ENCODE assay signal across 15 cellular contexts in genomic region chr17:30952645-30953393, GRCh38. TPM values are rescaled to one million over a fixed set of nuclear protein-coding genes. Genes with fewer than 3 reads are reported as not detected.
DNase-seq lines count a peak whose midpoint lies in the region; ATAC-seq and TF ChIP-seq lines count a peak whose summit lies in the region.
"Had no signal": no experiment of that assay in that cellular context is flagged by ENCODE, and none has a peak within 500 bp of the region (broad histone marks: within the 10 kb centered on the region; RNA-seq: fewer than 3 reads in every experiment).

No MANE protein-coding gene starts in this region.

- H3K27me3 Mint-ChIP-seq in stimulated activated naive CD8-positive, alpha-beta T cell treated with anti-CD3 and anti-CD28 coated beads, Interleukin-15, Interleukin-2, amounts not matched to agents 100 ng/mL and 50 ng/mL, for 24 hours, result no peaks in the 10 kb centered on the region

- H3K4me3 Mint-ChIP-seq in stimulated activated naive CD8-positive, alpha-beta T cell treated with anti-CD3 and anti-CD28 coated beads, Interleukin-15, Interleukin-2, amounts not matched to agents 100 ng/mL and 50 ng/mL, for 24 hours, result no peak overlapping the region

- H3K4me3 ChIP-seq in lower lobe of right lung, result no peak overlapping the region
- H3K4me3 ChIP-seq: lung, SJCRH30 had no signal

- no peaks in the 10 kb centered on the region for H3K27me3 ChIP-seq in lower lobe of right lung (ENCODE audit: low read depth)
- H3K27me3 ChIP-seq: SJCRH30 had no signal

- no peaks in the 10 kb centered on the region for H3K9me3 ChIP-seq in lower lobe of right lung
- H3K9me3 ChIP-seq: SJCRH30 had no signal

- H3K36me3 ChIP-seq in lower lobe of right lung, result no peaks in the 10 kb centered on the region
- H3K36me3 ChIP-seq: SJCRH30 had no signal

- H3K27ac Mint-ChIP-seq in stimulated activated naive CD8-positive, alpha-beta T cell treated with anti-CD3 and anti-CD28 coated beads, Interleukin-15, Interleukin-2, amounts not matched to agents 100 ng/mL and 50 ng/mL, for 24 hours, result peak overlapping the region; percentile 31

- H3K4me1 ChIP-seq in lower lobe of right lung, result peaks cover 61% of the 10 kb centered on the region
- H3K4me1 ChIP-seq: SJCRH30 had no signal

- H3K36me3 Mint-ChIP-seq in stimulated activated naive CD8-positive, alpha-beta T cell treated with anti-CD3 and anti-CD28 coated beads, Interleukin-15, Interleukin-2, amounts not matched to agents 100 ng/mL and 50 ng/mL, for 24 hours (ENCODE audit: low read depth), result no peaks in the 10 kb centered on the region

- H3K9me3 Mint-ChIP-seq in stimulated activated naive CD8-positive, alpha-beta T cell treated with anti-CD3 and anti-CD28 coated beads, Interleukin-15, Interleukin-2, amounts not matched to agents 100 ng/mL and 50 ng/mL, for 24 hours, result no peaks in the 10 kb centered on the region

- intact Hi-C loops in lower lobe of right lung (cut with DNase I), result no loop called here

- TF ChIP-seq CTCF in lower lobe of right lung (IDR thresholded peaks at IDR 0.05), result no peak

- H3K4me1 Mint-ChIP-seq in stimulated activated naive CD8-positive, alpha-beta T cell treated with anti-CD3 and anti-CD28 coated beads, Interleukin-15, Interleukin-2, amounts not matched to agents 100 ng/mL and 50 ng/mL, for 24 hours (ENCODE audit: low read depth), result no peaks in the 10 kb centered on the region

- ATAC-seq in stimulated activated naive CD8-positive, alpha-beta T cell treated with anti-CD3 and anti-CD28 coated beads, Interleukin-15, Interleukin-2, amounts not matched to agents 100 U/mL and 50 U/mL, for 24 hours, result no peak
- ATAC-seq in lower lobe of right lung, result peak; percentile 55 to 60

- no peak for DNase-seq in stimulated activated naive CD8-positive, alpha-beta T cell treated with anti-CD3 and anti-CD28 coated beads, Interleukin-15, Interleukin-2, amounts not matched to agents 100 U/mL and 50 U/mL, for 24 hours
- DNase-seq in UCSD-AML1 (lab: John Stamatoyannopoulos, UW; ENCODE audit: unreplicated experiment) (peak; percentile 51), lower lobe of right lung (peak; percentile 62), GM19240 (ENCODE audit: insufficient read length, low spot score) (no peak), hepatic stellate cell (ENCODE audit: low spot score) (no peak), NCI-H1105 treated with DMSO at 0.1 percent for 48 hours (lab: John Stamatoyannopoulos, UW) (no peak)
- DNase-seq in stimulated activated CD4-positive, alpha-beta T cell treated with anti-CD3 and anti-CD28 coated beads, Interleukin-4, amount 100 ng/mL, for 4 hours, result no peak
- DNase-seq: cortex of kidney, NCI-H2081 treated with DMSO at 0.1 percent for 48 hours, NCI-H748 treated with DMSO at 0.1 percent for 48 hours, SJCRH30, small intestine had no signal

- H3K27ac ChIP-seq in lower lobe of right lung, result peak overlapping the region; percentile 76
- H3K27ac ChIP-seq: SJCRH30 had no signal

RNA-seq across cellular contexts. Expression of gene RNF135, which starts 18.0 kb away (rescaled TPM):
- 29.2 TPM for total RNA-seq in lower lobe of right lung

RNA-seq across cellular contexts. Expression of gene ADAP2, which starts 31.1 kb away (rescaled TPM):
- 31.5 TPM for total RNA-seq in lower lobe of right lung
- total RNA-seq: A673, SJCRH30 had no signal

RNA-seq across cellular contexts. Expression of gene TEFM, which starts 46.8 kb away (rescaled TPM):
- total RNA-seq in lower lobe of right lung, result 16.3 TPM

Comparison
In these comparisons a context has a peak if more than half of its experiments do, and no peak if none do; other contexts are left out.
1. DNase-seq: peak in UCSD-AML1 (single experiment) and lower lobe of right lung (single experiment); none in stimulated activated naive CD8-positive, alpha-beta T cell treated with anti-CD3 and anti-CD28 coated beads, Interleukin-15, Interleukin-2, amounts not matched to agents 100 U/mL and 50 U/mL, for 24 hours (single experiment), GM19240 (single experiment), stimulated activated CD4-positive, alpha-beta T cell treated with anti-CD3 and anti-CD28 coated beads, Interleukin-4, amount 100 ng/mL, for 4 hours (0 of 2), hepatic stellate cell (single experiment) and NCI-H1105 treated with DMSO at 0.1 percent for 48 hours (single experiment).